Comparison of ENCODE assay signal across 10 cellular contexts in the genomic region with DNA sequence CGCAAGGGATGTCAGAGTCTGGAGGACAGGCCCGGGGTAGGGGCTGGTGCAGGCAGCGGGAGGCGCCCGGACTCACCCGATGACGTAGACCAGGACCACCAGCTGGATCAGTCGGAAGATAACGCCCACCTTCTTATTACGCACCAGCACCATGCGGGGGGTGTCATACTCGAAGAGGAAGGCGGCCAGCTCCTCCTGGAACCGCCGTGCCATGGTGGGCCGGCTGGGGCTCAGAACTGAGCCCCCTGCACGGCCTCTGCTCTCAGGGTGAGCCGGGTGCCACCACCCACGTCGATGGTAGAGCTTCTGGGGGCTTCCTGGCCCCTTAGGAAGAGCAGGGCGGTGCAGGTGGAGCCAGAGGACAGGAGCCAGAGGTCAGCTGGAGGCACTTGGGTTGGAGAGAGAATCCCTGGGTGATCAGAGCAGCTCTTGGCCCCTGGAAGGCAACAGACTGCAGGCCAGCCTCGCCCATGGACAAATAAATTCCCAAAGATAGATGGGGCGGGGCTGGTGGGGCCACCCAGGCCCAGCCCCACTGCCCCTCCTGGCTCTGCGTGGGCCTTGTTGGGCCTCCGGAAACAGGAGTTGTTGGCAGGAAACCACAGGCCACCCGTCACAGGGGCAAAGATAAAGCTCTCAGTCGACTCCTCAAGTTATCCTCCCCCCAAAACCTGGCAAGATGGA. TPM values are rescaled to one million over a fixed set of nuclear protein-coding genes. Genes with fewer than 3 reads are reported as not detected.
DNase-seq lines count a peak whose midpoint lies in the region; ATAC-seq and TF ChIP-seq lines count a peak whose summit lies in the region.
"Had no signal": no experiment of that assay in that cellular context is flagged by ENCODE, and none has a peak within 500 bp of the region (broad histone marks: within the 10 kb centered on the region; RNA-seq: fewer than 3 reads in every experiment).

A gene (minus strand): TSS at position 453 of the 684 bp plus-strand sequence. CDS start 240 bp downstream, at position 213.

- H3K9me3 Mint-ChIP-seq in T-cell = no peaks in the 10 kb centered on the region
- H3K9me3 Mint-ChIP-seq in stimulated activated effector memory CD8-positive, alpha-beta T cell treated with anti-CD3 and anti-CD28 coated beads, Interleukin-12 subunit alpha, Interleukin-12 subunit beta, amount 100 ng/mL, for 72 hours = no peaks in the 10 kb centered on the region

- ATAC-seq in T-cell (replicated peaks in 1 of 4) (peak; percentile 15 to 55 (median 36)), HG03135 (IDR thresholded peaks at IDR 0.05; ENCODE audit: unreplicated experiment) (no peak), GM18498 (IDR thresholded peaks at IDR 0.05; ENCODE audit: unreplicated experiment) (no peak)
- peak; percentile 52 for ATAC-seq in stimulated activated effector memory CD8-positive, alpha-beta T cell treated with anti-CD3 and anti-CD28 coated beads, Interleukin-12 subunit alpha, Interleukin-12 subunit beta, amount 100 ng/mL, for 72 hours

- no peaks in the 10 kb centered on the region for H3K36me3 ChIP-seq in HEK293 (ENCODE audit: control insufficient read depth in 2 of 2, insufficient read depth in 1 of 2, low read length in 2 of 2)

- no peak within 1 kb of the TSS for H3K4me3 ChIP-seq in HEK293 (ENCODE audit: low read depth, low read length)
- H3K4me3 ChIP-seq in fibroblast of pulmonary artery (replicated peaks; ENCODE audit: low read depth, low read length) = peak within 1 kb of the TSS; percentile 10
- H3K4me3 ChIP-seq: lung had no signal

- peak within 1 kb of the TSS; percentile 36 to 48 for H3K27ac Mint-ChIP-seq in T-cell
- H3K27ac Mint-ChIP-seq in stimulated activated effector memory CD8-positive, alpha-beta T cell treated with anti-CD3 and anti-CD28 coated beads, Interleukin-12 subunit alpha, Interleukin-12 subunit beta, amount 100 ng/mL, for 72 hours = peak within 1 kb of the TSS; percentile 88

- H3K27me3 Mint-ChIP-seq in T-cell = no peaks in the 10 kb centered on the region

- no peak within 1 kb of the TSS for H3K27ac ChIP-seq in HEK293 (ENCODE audit: extremely low read depth, low read depth, low read length)

- no peaks in the 10 kb centered on the region for H3K36me3 Mint-ChIP-seq in T-cell
- H3K36me3 Mint-ChIP-seq in stimulated activated effector memory CD8-positive, alpha-beta T cell treated with anti-CD3 and anti-CD28 coated beads, Interleukin-12 subunit alpha, Interleukin-12 subunit beta, amount 100 ng/mL, for 72 hours = no peaks in the 10 kb centered on the region

- TF ChIP-seq CTCF in HEK293 (tag by site-specific recombination; IDR thresholded peaks at IDR 0.05) (no peak), fibroblast of pulmonary artery (IDR thresholded peaks at IDR 0.05; ENCODE audit: low read length, missing control alignments) (no peak), GM13976 (IDR thresholded peaks at IDR 0.05; ENCODE audit: borderline replicate concordance, control extremely low read depth, extremely low read depth, insufficient read depth, missing control alignments) (no peak)

- peaks cover 34 to 54% (median 46%) of the 10 kb centered on the region in 3 donors for H3K4me1 Mint-ChIP-seq in T-cell
- peaks cover 44% of the 10 kb centered on the region for H3K4me1 Mint-ChIP-seq in stimulated activated effector memory CD8-positive, alpha-beta T cell treated with anti-CD3 and anti-CD28 coated beads, Interleukin-12 subunit alpha, Interleukin-12 subunit beta, amount 100 ng/mL, for 72 hours

- peak within 1 kb of the TSS in 2 of 3 donors; percentile 60 to 71 for H3K4me3 Mint-ChIP-seq in T-cell
- peak within 1 kb of the TSS; percentile 70 for H3K4me3 Mint-ChIP-seq in stimulated activated effector memory CD8-positive, alpha-beta T cell treated with anti-CD3 and anti-CD28 coated beads, Interleukin-12 subunit alpha, Interleukin-12 subunit beta, amount 100 ng/mL, for 72 hours

- no peaks in the 10 kb centered on the region for H3K9me3 ChIP-seq in HEK293 (ENCODE audit: control insufficient read depth, insufficient read depth, low read depth, low read length)

- in situ Hi-C loops in GM13976 (cut with MboI; ENCODE audit: low sequenced_read_pairs, unreplicated experiment) = no loop called here

- POLR2A ChIA-PET in HEK293 (lab: Yijun Ruan, JAX) (interaction anchor here (0.5 to 1.9 kb wide), 3 partner anchors 23 to 207 kb away, joined by 3 to 6 read pairs (median 4); a partner anchor contains a TSS), T-cell (lab: Charles Lee) (no interaction called here)

- CTCF ChIA-PET in HEK293 (lab: Yijun Ruan, JAX) = interaction anchor here (0.8 to 5.3 kb wide), 9 partner anchors 12 to 178 kb away, joined by 3 to 60 read pairs (median 7); a partner anchor contains a TSS
- CTCF ChIA-PET in T-cell (lab: Charles Lee) = interaction anchor here (0.7 to 1.5 kb wide), 3 partner anchors 46 to 88 kb away, joined by 3 to 6 read pairs (median 3); no protein-coding TSS in a partner anchor

- DNase-seq in T-cell (peak in 27 of 34 experiments; percentile 20 to 64 (median 32)), fibroblast of pulmonary artery (ENCODE audit: low read depth) (peak; percentile 75), GM13976 (ENCODE audit: low spot score) (no peak), NCI-H510A (lab: John Stamatoyannopoulos, UW) (no peak)
- DNase-seq in stimulated activated effector memory CD8-positive, alpha-beta T cell treated with anti-CD3 and anti-CD28 coated beads, Interleukin-12 subunit alpha, Interleukin-12 subunit beta, amount 100 ng/mL, for 72 hours (ENCODE audit: low spot score in 2 of 2) = no peak
- DNase-seq: NCI-H524 had no signal

- H3K4me1 ChIP-seq in HEK293 (ENCODE audit: control insufficient read depth, insufficient read depth, low read length) = peaks cover 2% of the 10 kb centered on the region; the same call in 1 of the 2 replicates

TF ChIP-seq in HEK293, 187 proteins besides CTCF, POLR2A, EP300 and RAD21:
- TF ChIP-seq KLF1 (tag by site-specific recombination; IDR thresholded peaks at IDR 0.05) (peak; percentile 94), ZNF211 (tag by site-specific recombination; IDR thresholded peaks at IDR 0.05; ENCODE audit: low read depth) (no peak), ZNF146 (tag by site-specific recombination; IDR thresholded peaks at IDR 0.05) (no peak), ZNF112 (tag by site-specific recombination; IDR thresholded peaks at IDR 0.05) (no peak), ZNF701 (tag by site-specific recombination; IDR thresholded peaks at IDR 0.05) (no peak), BCL11A (tag by site-specific recombination; IDR thresholded peaks at IDR 0.05; ENCODE audit: low read depth) (no peak), ZNF664 (tag by site-specific recombination; IDR thresholded peaks at IDR 0.05) (no peak), ZFHX2 (tag by site-specific recombination; conservative IDR thresholded peaks at IDR 0.05) (0 out of 2 replicates have a peak, but pooled peaks have one; percentile 11)
- TF ChIP-seq, protein P1, sequence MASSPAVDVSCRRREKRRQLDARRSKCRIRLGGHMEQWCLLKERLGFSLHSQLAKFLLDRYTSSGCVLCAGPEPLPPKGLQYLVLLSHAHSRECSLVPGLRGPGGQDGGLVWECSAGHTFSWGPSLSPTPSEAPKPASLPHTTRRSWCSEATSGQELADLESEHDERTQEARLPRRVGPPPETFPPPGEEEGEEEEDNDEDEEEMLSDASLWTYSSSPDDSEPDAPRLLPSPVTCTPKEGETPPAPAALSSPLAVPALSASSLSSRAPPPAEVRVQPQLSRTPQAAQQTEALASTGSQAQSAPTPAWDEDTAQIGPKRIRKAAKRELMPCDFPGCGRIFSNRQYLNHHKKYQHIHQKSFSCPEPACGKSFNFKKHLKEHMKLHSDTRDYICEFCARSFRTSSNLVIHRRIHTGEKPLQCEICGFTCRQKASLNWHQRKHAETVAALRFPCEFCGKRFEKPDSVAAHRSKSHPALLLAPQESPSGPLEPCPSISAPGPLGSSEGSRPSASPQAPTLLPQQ (tag by site-specific recombination; IDR thresholded peaks at IDR 0.05) = 0 out of 2 replicates have a peak, but pooled peaks have one; percentile 34
- TF ChIP-seq, protein P2, sequence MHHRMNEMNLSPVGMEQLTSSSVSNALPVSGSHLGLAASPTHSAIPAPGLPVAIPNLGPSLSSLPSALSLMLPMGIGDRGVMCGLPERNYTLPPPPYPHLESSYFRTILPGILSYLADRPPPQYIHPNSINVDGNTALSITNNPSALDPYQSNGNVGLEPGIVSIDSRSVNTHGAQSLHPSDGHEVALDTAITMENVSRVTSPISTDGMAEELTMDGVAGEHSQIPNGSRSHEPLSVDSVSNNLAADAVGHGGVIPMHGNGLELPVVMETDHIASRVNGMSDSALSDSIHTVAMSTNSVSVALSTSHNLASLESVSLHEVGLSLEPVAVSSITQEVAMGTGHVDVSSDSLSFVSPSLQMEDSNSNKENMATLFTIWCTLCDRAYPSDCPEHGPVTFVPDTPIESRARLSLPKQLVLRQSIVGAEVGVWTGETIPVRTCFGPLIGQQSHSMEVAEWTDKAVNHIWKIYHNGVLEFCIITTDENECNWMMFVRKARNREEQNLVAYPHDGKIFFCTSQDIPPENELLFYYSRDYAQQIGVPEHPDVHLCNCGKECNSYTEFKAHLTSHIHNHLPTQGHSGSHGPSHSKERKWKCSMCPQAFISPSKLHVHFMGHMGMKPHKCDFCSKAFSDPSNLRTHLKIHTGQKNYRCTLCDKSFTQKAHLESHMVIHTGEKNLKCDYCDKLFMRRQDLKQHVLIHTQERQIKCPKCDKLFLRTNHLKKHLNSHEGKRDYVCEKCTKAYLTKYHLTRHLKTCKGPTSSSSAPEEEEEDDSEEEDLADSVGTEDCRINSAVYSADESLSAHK (tag by site-specific recombination; IDR thresholded peaks at IDR 0.05) = no peak
- TF ChIP-seq, protein P3, sequence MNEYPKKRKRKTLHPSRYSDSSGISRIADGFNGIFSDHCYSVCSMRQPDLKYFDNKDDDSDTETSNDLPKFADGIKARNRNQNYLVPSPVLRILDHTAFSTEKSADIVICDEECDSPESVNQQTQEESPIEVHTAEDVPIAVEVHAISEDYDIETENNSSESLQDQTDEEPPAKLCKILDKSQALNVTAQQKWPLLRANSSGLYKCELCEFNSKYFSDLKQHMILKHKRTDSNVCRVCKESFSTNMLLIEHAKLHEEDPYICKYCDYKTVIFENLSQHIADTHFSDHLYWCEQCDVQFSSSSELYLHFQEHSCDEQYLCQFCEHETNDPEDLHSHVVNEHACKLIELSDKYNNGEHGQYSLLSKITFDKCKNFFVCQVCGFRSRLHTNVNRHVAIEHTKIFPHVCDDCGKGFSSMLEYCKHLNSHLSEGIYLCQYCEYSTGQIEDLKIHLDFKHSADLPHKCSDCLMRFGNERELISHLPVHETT (tag by site-specific recombination; IDR thresholded peaks at IDR 0.05) = no peak
TF ChIP-seq in HEK293: peak in this region for 3.

RNA-seq across cellular contexts. Expression of the gene that starts here (rescaled TPM):
- total RNA-seq in T-cell = 1 to 10 TPM in 3 of 5 donors, under 1 TPM in 2; 0.95 to 3.3 (median 1.2) TPM

Comparison
In these comparisons a context has a peak if more than half of its experiments do, and no peak if none do; other contexts are left out.
1. ATAC-seq: peak in T-cell (4 of 4) and stimulated activated effector memory CD8-positive, alpha-beta T cell treated with anti-CD3 and anti-CD28 coated beads, Interleukin-12 subunit alpha, Interleukin-12 subunit beta, amount 100 ng/mL, for 72 hours (single experiment); none in HG03135 (single experiment) and GM18498 (single experiment).
2. DNase-seq: peak in T-cell (27 of 34) and fibroblast of pulmonary artery (single experiment); none in stimulated activated effector memory CD8-positive, alpha-beta T cell treated with anti-CD3 and anti-CD28 coated beads, Interleukin-12 subunit alpha, Interleukin-12 subunit beta, amount 100 ng/mL, for 72 hours (0 of 2), GM13976 (single experiment) and NCI-H510A (single experiment).